ENCODE assay signal across 22 cellular contexts in genomic region chr14:32206552-32206951, GRCh38. TPM values are rescaled to one million over a fixed set of nuclear protein-coding genes. Genes with fewer than 3 reads are reported as not detected.
A peak's percentile ranks its signal among the peaks of the same experiment; 100 is the strongest.
DNase-seq lines count a peak whose midpoint lies in the region; ATAC-seq, FAIRE-seq and TF ChIP-seq lines count a peak whose summit lies in the region.
"Had no signal": no experiment of that assay in that cellular context is flagged by ENCODE, and none has a peak within 500 bp of the region (broad histone marks: within the 10 kb centered on the region; RNA-seq: fewer than 3 reads in every experiment).

No MANE protein-coding gene starts in this region.

- H3K79me2 ChIP-seq in HepG2 (ENCODE audit: insufficient read depth, low read length) = no peaks in the 10 kb centered on the region

- no peak for TF ChIP-seq RAD21 in HepG2 (CRISPR knock-in tag; IDR thresholded peaks at IDR 0.05)

- peak overlapping the region; percentile 44 for H3K27ac Mint-ChIP-seq in activated T-helper 17 cell treated with anti-CD3 and anti-CD28 coated beads, Interleukin-2, amount 50 U/mL, for 72 hours
- H3K27ac Mint-ChIP-seq in memory B cell = peak overlapping the region; percentile 4

- H3K36me3 ChIP-seq in HepG2 (replicated peaks in 1 of 2; ENCODE audit: control insufficient read depth in 1 of 2, insufficient read depth in 2 of 2, low read length in 2 of 2) (no peaks in the 10 kb centered on the region), right lobe of liver (no peaks in the 10 kb centered on the region), small intestine (ENCODE audit: control insufficient read depth in 2 of 2, insufficient read depth in 2 of 2, low read length in 2 of 2) (no peaks in the 10 kb centered on the region)

- H3K27me3 ChIP-seq in HepG2 (ENCODE audit: control insufficient read depth in 1 of 2, insufficient read depth in 2 of 2, low read length in 2 of 2) = no peaks in the 10 kb centered on the region; a peak in 1 of 5 replicates
- H3K27me3 ChIP-seq in right lobe of liver = no peaks in the 10 kb centered on the region
- no peaks in the 10 kb centered on the region for H3K27me3 ChIP-seq in small intestine (ENCODE audit: control insufficient read depth in 2 of 2, insufficient read depth in 2 of 2, low read length in 2 of 2)

- TF ChIP-seq EP300 in HepG2 (IDR thresholded peaks at IDR 0.05; ENCODE audit: low read depth in 2 of 2, low read length in 2 of 2) = no peak
- TF ChIP-seq EP300 in HepG2 (CRISPR knock-in tag; IDR thresholded peaks at IDR 0.05; ENCODE audit: borderline replicate concordance) = no peak

- intact Hi-C loops in HepG2 (cut with micrococcal nuclease; ENCODE audit: unreplicated experiment) = loop anchor here (10.0 kb wide), 1 partner anchor 1002 kb away; the partner anchor contains the start of gene HECTD1
- intact Hi-C loops in right lobe of liver (cut with DNase I) = no loop called here

- BruUV-seq in HepG2 (replicated peaks; lab: Mats Ljungman, UMichigan) = no TSS peak

- H4K20me1 ChIP-seq in HepG2 (ENCODE audit: insufficient read depth, low read length) = no peaks in the 10 kb centered on the region

- in situ Hi-C loops in HepG2 (cut with HindIII; ENCODE audit: extremely low pct_ligation_motif_present, low pct_unique_long_range_greater_than_20kb) = no loop called here

- H3K4me1 Mint-ChIP-seq in activated T-helper 17 cell treated with anti-CD3 and anti-CD28 coated beads, Interleukin-2, amount 50 U/mL, for 72 hours = peaks cover 28% of the 10 kb centered on the region
- peaks cover 26% of the 10 kb centered on the region for H3K4me1 Mint-ChIP-seq in memory B cell

- DNase-seq in HepG2 (ENCODE audit: low spot score) (no peak), right lobe of liver (no peak), memory B cell (ENCODE audit: low spot score in 2 of 2) (no peak), RPMI8226 (no peak), inferior parietal cortex (ENCODE audit: extremely low spot score) (no peak), small intestine (no peak), GM10266 (ENCODE audit: extremely low spot score) (no peak)
- DNase-seq: C1 segment of cervical spinal cord, DND-41, NCI-H1436, NCI-H2029, NCI-H2171, NCI-H446, NCI-H748 treated with DMSO at 0.1 percent for 48 hours, Right ventricle myocardium superior had no signal

- H3K27ac ChIP-seq in HepG2 (ENCODE audit: extremely low read length, insufficient read depth, low read length) (no peak overlapping the region), right lobe of liver (no peak overlapping the region), small intestine (ENCODE audit: low read depth in 1 of 2, low read length in 1 of 2) (peak overlapping the region in 1 of 2 donors; percentile 48)
- H3K27ac ChIP-seq: A549, SK-N-MC had no signal

- TF ChIP-seq POLR2A in HepG2 (IDR thresholded peaks at IDR 0.05; ENCODE audit: insufficient read depth in 1 of 2, low read depth in 2 of 2, low read length in 2 of 2) = no peak
- no peak for TF ChIP-seq POLR2A in right lobe of liver (IDR thresholded peaks at IDR 0.05)

- H3K27me3 Mint-ChIP-seq in activated T-helper 17 cell treated with anti-CD3 and anti-CD28 coated beads, Interleukin-2, amount 50 U/mL, for 72 hours = peaks cover 3% of the 10 kb centered on the region
- no peaks in the 10 kb centered on the region for H3K27me3 Mint-ChIP-seq in memory B cell

- POLR2A ChIA-PET in HepG2 (lab: Yijun Ruan, JAX) = no interaction called here

- H3K4me2 ChIP-seq in HepG2 (ENCODE audit: low read depth, low read length) = no peak overlapping the region
- H3K4me2 ChIP-seq: A549 had no signal

- no peak for ATAC-seq in HepG2
- ATAC-seq in right lobe of liver = no peak
- ATAC-seq in activated T-helper 17 cell treated with anti-CD3 and anti-CD28 coated beads, Interleukin-2, amount 50 U/mL, for 72 hours (replicated peaks) = no peak
- no peak for ATAC-seq in memory B cell (ENCODE audit: low read depth)
- ATAC-seq: A549, Panc1 had no signal

- H3K4me3 ChIP-seq in HepG2 (replicated peaks in 1 of 3; ENCODE audit: insufficient read depth in 1 of 3, low read depth in 2 of 3, low read length in 3 of 3) = no peak overlapping the region
- no peak overlapping the region for H3K4me3 ChIP-seq in right lobe of liver
- H3K4me3 ChIP-seq in small intestine (ENCODE audit: low read depth in 1 of 2, low read length in 2 of 2) = no peak overlapping the region
- H3K4me3 ChIP-seq: A549, SK-N-MC had no signal

- WGBS in HepG2 (ENCODE audit: low lambda C conversion rate) = 14% methylated on average over 2 of the region's 2 CpGs
- WGBS in right lobe of liver (ENCODE audit: insufficient coverage, low coverage, low lambda C conversion rate, missing lambda C conversion rate) = 70% methylated on average over 2 of the region's 2 CpGs
- 64 to 70% (median 66%) methylated on average over 2 of the region's 2 CpGs for WGBS in small intestine, 3 donors

- H3K9me3 Mint-ChIP-seq in activated T-helper 17 cell treated with anti-CD3 and anti-CD28 coated beads, Interleukin-2, amount 50 U/mL, for 72 hours = no peaks in the 10 kb centered on the region
- no peaks in the 10 kb centered on the region for H3K9me3 Mint-ChIP-seq in memory B cell

- H3K9me3 ChIP-seq in HepG2 (ENCODE audit: low read length) (no peaks in the 10 kb centered on the region), right lobe of liver (no peaks in the 10 kb centered on the region), small intestine (ENCODE audit: control insufficient read depth, low read depth) (no peaks in the 10 kb centered on the region)
- H3K9me3 ChIP-seq: A549 had no signal

- H2AFZ ChIP-seq in HepG2 (ENCODE audit: low read length) = no peak overlapping the region

- CTCF ChIA-PET in HepG2 (lab: Yijun Ruan, JAX; ENCODE audit: low intra/inter-chr PET ratio, low total read pairs) = no interaction called here

- peaks cover 12% of the 10 kb centered on the region for H3K4me1 ChIP-seq in HepG2 (ENCODE audit: insufficient read depth, low read length)
- peaks cover 0 to 5% (median 2%) of the 10 kb centered on the region in 4 donors for H3K4me1 ChIP-seq in right lobe of liver
- H3K4me1 ChIP-seq in small intestine (ENCODE audit: control insufficient read depth in 2 of 2, insufficient read depth in 1 of 2, low read depth in 1 of 2, low read length in 1 of 2) = no peaks in the 10 kb centered on the region

- H3K9ac ChIP-seq in HepG2 (ENCODE audit: insufficient read depth, low read depth, low read length) = no peak overlapping the region

- FAIRE-seq in HepG2 (lab: Jason Lieb, UNC) (no peak), small intestine (lab: Jason Lieb, UNC) (no peak)
- FAIRE-seq: A549, G401.6, GM12892, H54 had no signal

- peaks cover 15% of the 10 kb centered on the region for H3K36me3 Mint-ChIP-seq in activated T-helper 17 cell treated with anti-CD3 and anti-CD28 coated beads, Interleukin-2, amount 50 U/mL, for 72 hours (ENCODE audit: low read depth)
- H3K36me3 Mint-ChIP-seq in memory B cell = no peaks in the 10 kb centered on the region

- TF ChIP-seq CTCF in HepG2 (CRISPR knock-in tag; IDR thresholded peaks at IDR 0.05) (no peak), right lobe of liver (IDR thresholded peaks at IDR 0.05) (no peak), GM10266 (IDR thresholded peaks at IDR 0.05; ENCODE audit: control insufficient read depth, insufficient read depth, low read depth, missing control alignments) (no peak)

- peak overlapping the region; percentile 5 for H3K4me3 Mint-ChIP-seq in activated T-helper 17 cell treated with anti-CD3 and anti-CD28 coated beads, Interleukin-2, amount 50 U/mL, for 72 hours
- H3K4me3 Mint-ChIP-seq in memory B cell = peak overlapping the region; percentile 4

RNA-seq across cellular contexts. Expression of gene RNU6-8, which starts 3.5 kb away (rescaled TPM):
- under 0.01 TPM in 1 of 2 replicates, not detected in the other for total RNA-seq in HepG2 (2016; rRNA removed; fragmentation: Illumina TruSeq; extraction: Trizol)
- under 0.01 TPM in 2 replicates for total RNA-seq in HepG2 (2016; cell fraction: cytosol; rRNA removed; fragmentation: Illumina TruSeq; extraction: Trizol; ENCODE audit: low read depth)
- under 0.01 TPM in 1 of 2 replicates, not detected in the other for total RNA-seq in HepG2 (2016; cell fraction: insoluble cytoplasmic fraction; rRNA removed; fragmentation: Illumina TruSeq; extraction: Trizol)
- under 0.01 TPM in 1 of 2 replicates, not detected in the other for total RNA-seq in HepG2 (2016; cell fraction: membrane; rRNA removed; fragmentation: Illumina TruSeq; extraction: Trizol)
- total RNA-seq in HepG2 (2016; cell fraction: nucleus; rRNA removed; fragmentation: Illumina TruSeq; extraction: Trizol) = not detected in 2 replicates
- not detected in 2 replicates for polyA plus RNA-seq in HepG2 (2011; rRNA removed)
- polyA plus RNA-seq in HepG2 (2011; cell fraction: cytosol; rRNA removed) = not detected in 2 replicates
- not detected in 2 replicates for polyA plus RNA-seq in HepG2 (2011; cell fraction: nucleus; rRNA removed)
- polyA plus RNA-seq in HepG2 (2012) = not detected in 2 replicates
- polyA plus RNA-seq in HepG2 (2016; cell fraction: cytosol; fragmentation: Illumina TruSeq; extraction: Trizol; ENCODE audit: low read depth) = not detected in 2 replicates
- polyA plus RNA-seq in HepG2 (2016; cell fraction: insoluble cytoplasmic fraction; fragmentation: Illumina TruSeq; extraction: Trizol; ENCODE audit: low read depth) = not detected in 2 replicates
- polyA plus RNA-seq in HepG2 (2016; cell fraction: membrane; fragmentation: Illumina TruSeq; extraction: Trizol; ENCODE audit: low read depth) = not detected in 2 replicates
- polyA plus RNA-seq in HepG2 (2016; cell fraction: nucleus; fragmentation: Illumina TruSeq; extraction: Trizol; ENCODE audit: insufficient read depth, low read depth) = not detected in 2 replicates
- polyA minus RNA-seq in HepG2 (2011; rRNA and poly(A)+ RNA removed; ENCODE audit: low replicate concordance) = under 0.01 TPM in 1 of 2 replicates, not detected in the other
- polyA minus RNA-seq in HepG2 (2011; cell fraction: cytosol; rRNA and poly(A)+ RNA removed) = not detected in 2 replicates
- polyA minus RNA-seq in HepG2 (2011; cell fraction: nucleus; rRNA and poly(A)+ RNA removed) = not detected in 2 replicates
- total RNA-seq in right lobe of liver = not detected
- total RNA-seq in activated T-helper 17 cell treated with anti-CD3 and anti-CD28 coated beads, Interleukin-2, amount 50 U/mL, for 72 hours = not detected
- not detected for polyA plus RNA-seq in small intestine
- total RNA-seq: Right ventricle myocardium superior had no signal
- polyA plus RNA-seq: A549 had no signal

RNA-seq across cellular contexts. Expression of gene RNU6-7, which starts 4.7 kb away (rescaled TPM):
- under 0.01 TPM in 1 of 2 replicates, not detected in the other for total RNA-seq in HepG2 (2016; rRNA removed; fragmentation: Illumina TruSeq; extraction: Trizol)
- under 0.01 TPM in 2 replicates for total RNA-seq in HepG2 (2016; cell fraction: cytosol; rRNA removed; fragmentation: Illumina TruSeq; extraction: Trizol; ENCODE audit: low read depth)
- under 0.01 TPM in 1 of 2 replicates, not detected in the other for total RNA-seq in HepG2 (2016; cell fraction: insoluble cytoplasmic fraction; rRNA removed; fragmentation: Illumina TruSeq; extraction: Trizol)
- total RNA-seq in HepG2 (2016; cell fraction: membrane; rRNA removed; fragmentation: Illumina TruSeq; extraction: Trizol) = under 0.01 TPM in 1 of 2 replicates, not detected in the other
- total RNA-seq in HepG2 (2016; cell fraction: nucleus; rRNA removed; fragmentation: Illumina TruSeq; extraction: Trizol) = not detected in 2 replicates
- not detected in 2 replicates for polyA plus RNA-seq in HepG2 (2011; rRNA removed)
- not detected in 2 replicates for polyA plus RNA-seq in HepG2 (2011; cell fraction: cytosol; rRNA removed)
- not detected in 2 replicates for polyA plus RNA-seq in HepG2 (2011; cell fraction: nucleus; rRNA removed)
- not detected in 2 replicates for polyA plus RNA-seq in HepG2 (2012)
- not detected in 2 replicates for polyA plus RNA-seq in HepG2 (2016; cell fraction: cytosol; fragmentation: Illumina TruSeq; extraction: Trizol; ENCODE audit: low read depth)
- polyA plus RNA-seq in HepG2 (2016; cell fraction: insoluble cytoplasmic fraction; fragmentation: Illumina TruSeq; extraction: Trizol; ENCODE audit: low read depth) = not detected in 2 replicates
- not detected in 2 replicates for polyA plus RNA-seq in HepG2 (2016; cell fraction: membrane; fragmentation: Illumina TruSeq; extraction: Trizol; ENCODE audit: low read depth)
- not detected in 2 replicates for polyA plus RNA-seq in HepG2 (2016; cell fraction: nucleus; fragmentation: Illumina TruSeq; extraction: Trizol; ENCODE audit: insufficient read depth, low read depth)
- under 0.01 TPM in 1 of 2 replicates, not detected in the other for polyA minus RNA-seq in HepG2 (2011; rRNA and poly(A)+ RNA removed; ENCODE audit: low replicate concordance)
- not detected in 2 replicates for polyA minus RNA-seq in HepG2 (2011; cell fraction: cytosol; rRNA and poly(A)+ RNA removed)
- not detected in 2 replicates for polyA minus RNA-seq in HepG2 (2011; cell fraction: nucleus; rRNA and poly(A)+ RNA removed)
- total RNA-seq in right lobe of liver = not detected
- total RNA-seq in activated T-helper 17 cell treated with anti-CD3 and anti-CD28 coated beads, Interleukin-2, amount 50 U/mL, for 72 hours = not detected
- polyA plus RNA-seq in small intestine = not detected
- total RNA-seq: Right ventricle myocardium superior had no signal
- polyA plus RNA-seq: A549 had no signal
